ENCODE assay signal across 17 cellular contexts in the genomic region with DNA sequence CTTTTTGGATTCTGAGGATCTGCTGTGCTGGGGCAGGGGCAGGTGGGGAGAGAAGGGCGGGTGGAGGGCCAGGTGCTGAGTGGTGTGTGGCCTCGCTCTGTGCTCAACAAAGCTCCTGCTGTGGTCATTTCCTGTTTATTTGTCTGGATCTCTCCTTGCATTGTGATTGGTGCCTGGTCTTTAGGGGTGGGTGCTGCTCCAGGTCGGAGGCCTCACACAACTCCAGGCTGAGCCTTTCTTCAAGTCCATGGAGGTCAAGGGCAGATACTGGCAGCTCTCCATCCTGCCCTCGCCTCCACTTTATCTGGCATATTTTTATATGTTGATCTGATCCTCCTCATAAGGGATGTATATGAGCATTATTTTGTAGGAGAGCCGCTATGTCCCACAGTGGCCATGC. TPM values are rescaled to one million over a fixed set of nuclear protein-coding genes. Genes with fewer than 3 reads are reported as not detected.
A peak's percentile ranks its signal among the peaks of the same experiment; 100 is the strongest.
DNase-seq lines count a peak whose midpoint lies in the region; ATAC-seq and TF ChIP-seq lines count a peak whose summit lies in the region.
"Had no signal": no experiment of that assay in that cellular context is flagged by ENCODE, and none has a peak within 500 bp of the region (broad histone marks: within the 10 kb centered on the region; RNA-seq: fewer than 3 reads in every experiment).

No MANE protein-coding gene starts in this region.

- no peaks in the 10 kb centered on the region for H3K27me3 ChIP-seq in breast epithelium
- H3K27me3 ChIP-seq: uterus had no signal

- TF ChIP-seq CTCF in MCF 10A (IDR thresholded peaks at IDR 0.05; ENCODE audit: unreplicated experiment) (no peak), breast epithelium (IDR thresholded peaks at IDR 0.05) (no peak)

- ATAC-seq in GM21528 (IDR thresholded peaks at IDR 0.05; ENCODE audit: low FRiP score, unreplicated experiment), result no peak
- no peak for ATAC-seq in GM19397 (IDR thresholded peaks at IDR 0.05; ENCODE audit: unreplicated experiment)
- ATAC-seq: CD8-positive, alpha-beta T cell; left ventricle myocardium superior had no signal

- no peaks in the 10 kb centered on the region for H3K4me1 ChIP-seq in breast epithelium
- H3K4me1 ChIP-seq: sigmoid colon, uterus had no signal

- no peaks in the 10 kb centered on the region for H3K36me3 ChIP-seq in breast epithelium
- H3K36me3 ChIP-seq: sigmoid colon, uterus had no signal

- H3K4me3 Mint-ChIP-seq in MCF 10A (ENCODE audit: unreplicated experiment), result no peak overlapping the region
- H3K4me3 Mint-ChIP-seq: CD8-positive, alpha-beta T cell; T-helper 2 cell treated with Interferon-gamma antibody and Interleukin-4, amounts not matched to agents 5 μg/mL and 100 μg/mL, for 36 hours had no signal

- no peaks in the 10 kb centered on the region for H3K9me3 Mint-ChIP-seq in MCF 10A (ENCODE audit: unreplicated experiment)
- H3K9me3 Mint-ChIP-seq: CD8-positive, alpha-beta T cell; T-helper 2 cell treated with Interferon-gamma antibody and Interleukin-4, amounts not matched to agents 5 μg/mL and 100 μg/mL, for 36 hours had no signal

- no peak overlapping the region for H3K4me3 ChIP-seq in breast epithelium
- H3K4me3 ChIP-seq: sigmoid colon, uterus had no signal

- DNase-seq in MCF 10A (ENCODE audit: unreplicated experiment) (peak; percentile 11), breast epithelium (ENCODE audit: low spot score in 2 of 2) (no peak), NCI-H748 (lab: John Stamatoyannopoulos, UW; ENCODE audit: unreplicated experiment) (peak; percentile 94), iPS DF 19.7 (ENCODE audit: low read depth, low spot score) (peak; percentile 93), GF-D8 (lab: John Stamatoyannopoulos, UW) (no peak)
- no peak for DNase-seq in activated effector memory CD4-positive, alpha-beta T cell treated with anti-CD3 and anti-CD28 coated beads, Interleukin-2, amount 50 U/mL, for 16 hours
- DNase-seq: activated CD4-positive, CD25-positive, alpha-beta regulatory T cell; activated effector memory CD4-positive, alpha-beta T cell treated with Interleukin-2 at 50 U/mL for 16 hours; CD8-positive, alpha-beta T cell; left ventricle myocardium superior; NCI-H1048; NCI-H226; sigmoid colon; uterus had no signal

- intact Hi-C loops in MCF 10A (cut with micrococcal nuclease), result no loop called here
- intact Hi-C loops in breast epithelium (cut with DNase I; ENCODE audit: low total_unique reads), result no loop called here

- POLR2A ChIA-PET in MCF 10A (lab: Yijun Ruan, JAX), result interaction anchor here (0.7 to 1.9 kb wide), 3 partner anchors 10 to 48 kb away, joined by 3 to 6 read pairs (median 4); no protein-coding TSS in a partner anchor

- no peaks in the 10 kb centered on the region for H3K9me3 ChIP-seq in breast epithelium
- H3K9me3 ChIP-seq: sigmoid colon, uterus had no signal

- H3K27ac Mint-ChIP-seq in MCF 10A (ENCODE audit: low read depth, unreplicated experiment), result no peak overlapping the region
- H3K27ac Mint-ChIP-seq: CD8-positive, alpha-beta T cell; T-helper 2 cell treated with Interferon-gamma antibody and Interleukin-4, amounts not matched to agents 5 μg/mL and 100 μg/mL, for 36 hours had no signal

- CTCF ChIA-PET in MCF 10A (lab: Yijun Ruan, JAX), result interaction anchor here (0.9 to 2.3 kb wide), 3 partner anchors 55 to 76 kb away, joined by 4 to 8 read pairs (median 6); no protein-coding TSS in a partner anchor

- no peaks in the 10 kb centered on the region for H3K36me3 Mint-ChIP-seq in MCF 10A (ENCODE audit: insufficient read depth, unreplicated experiment)
- H3K36me3 Mint-ChIP-seq: CD8-positive, alpha-beta T cell had no signal

- H3K4me1 Mint-ChIP-seq in MCF 10A (ENCODE audit: insufficient read depth, unreplicated experiment), result peaks cover 37% of the 10 kb centered on the region

- no peaks in the 10 kb centered on the region for H3K27me3 Mint-ChIP-seq in MCF 10A (ENCODE audit: insufficient read depth, unreplicated experiment)

- BruUV-seq in MCF 10A (replicated peaks; lab: Mats Ljungman, UMichigan), result no TSS peak

- H3K27ac ChIP-seq in breast epithelium, result no peak overlapping the region
- H3K27ac ChIP-seq: sigmoid colon, uterus had no signal

- TF ChIP-seq POLR2A in breast epithelium (IDR thresholded peaks at IDR 0.05), result no peak

RNA-seq across cellular contexts. Expression of a gene that starts 36.2 kb away (rescaled TPM):
- 16.9 and 28.5 TPM in 2 replicates for total RNA-seq in MCF 10A (2022)
- 10 to 100 TPM; 58.6 to 93.7 (median 64.1) TPM for total RNA-seq in breast epithelium

Comparison
In these comparisons a context has a peak if more than half of its experiments do, and no peak if none do; other contexts are left out.
1. DNase-seq: peak in MCF 10A (single experiment), NCI-H748 (single experiment) and iPS DF 19.7 (single experiment); none in breast epithelium (0 of 2), activated effector memory CD4-positive, alpha-beta T cell treated with anti-CD3 and anti-CD28 coated beads, Interleukin-2, amount 50 U/mL, for 16 hours (single experiment) and GF-D8 (single experiment).